22 cellular contexts compared by ENCODE assay signal in the genomic region with DNA sequence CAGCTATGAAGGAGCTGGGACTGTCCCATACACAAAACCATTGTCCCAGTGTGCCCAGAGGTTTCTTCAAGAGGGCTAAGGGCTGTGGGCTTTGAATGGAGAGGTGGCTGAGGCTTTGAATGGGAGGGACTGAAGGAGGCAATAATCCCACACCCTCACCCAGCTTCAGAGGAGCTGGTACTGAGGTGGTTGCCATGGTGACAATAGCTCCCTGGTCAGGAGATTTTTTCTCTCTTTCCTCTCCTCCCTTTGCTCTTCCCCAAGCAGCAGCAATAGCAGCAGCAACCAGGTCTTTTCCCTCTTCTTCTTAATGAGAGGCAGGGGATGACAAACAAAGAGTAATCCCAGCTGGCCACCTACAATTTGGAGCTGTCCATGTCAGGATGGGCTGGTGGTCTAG. TPM values are rescaled to one million over a fixed set of nuclear protein-coding genes. Genes with fewer than 3 reads are reported as not detected.
DNase-seq lines count a peak whose midpoint lies in the region; ATAC-seq and TF ChIP-seq lines count a peak whose summit lies in the region.
"Had no signal": no experiment of that assay in that cellular context is flagged by ENCODE, and none has a peak within 500 bp of the region (broad histone marks: within the 10 kb centered on the region; RNA-seq: fewer than 3 reads in every experiment).

No MANE protein-coding gene starts in this region.

- H3K27me3 ChIP-seq in H7 (ENCODE audit: control insufficient read depth, insufficient read depth, low read length) = peaks cover 93% of the 10 kb centered on the region
- peaks cover 36% of the 10 kb centered on the region for H3K27me3 ChIP-seq in neural cell (ENCODE audit: insufficient read depth, low read depth, low read length)
- H3K27me3 ChIP-seq: body of pancreas, vagina had no signal

- DNase-seq in NCI-H524 (lab: John Stamatoyannopoulos, UW) (peak; percentile 30 to 55), NCI-H524 treated with DMSO at 0.1 percent for 48 hours (lab: John Stamatoyannopoulos, UW) (no peak), H7 (peak; percentile 14), SHP77 (lab: John Stamatoyannopoulos, UW) (no peak)
- DNase-seq in activated CD4-positive, alpha-beta T cell treated with anti-CD3 and anti-CD28 coated beads, Interleukin-2, amount 10 ng/mL, durations not matched to agents 24 days and 14 days = no peak
- DNase-seq: activated CD4-positive, CD25-positive, alpha-beta regulatory T cell; activated naive CD4-positive, alpha-beta T cell; body of pancreas; NCI-H2081 treated with DMSO at 0.1 percent for 48 hours; nephron progenitor cell; SHP77 treated with DMSO at 0.1 percent for 48 hours; stomach had no signal

- no peak for TF ChIP-seq RAD21 in neural cell (conservative IDR thresholded peaks at IDR 0.05)

- no peaks in the 10 kb centered on the region for H3K9me3 Mint-ChIP-seq in activated T-helper 17 cell treated with anti-CD3 and anti-CD28 coated beads, Interleukin-2, amount 50 U/mL, for 72 hours
- no peaks in the 10 kb centered on the region for H3K9me3 Mint-ChIP-seq in activated CD4-positive, alpha-beta T cell treated with anti-CD3 and anti-CD28 coated beads, Interleukin-2, amount 10 ng/mL, durations not matched to agents 24 days and 14 days

- no peaks in the 10 kb centered on the region for H3K36me3 Mint-ChIP-seq in activated T-helper 17 cell treated with anti-CD3 and anti-CD28 coated beads, Interleukin-2, amount 50 U/mL, for 72 hours (ENCODE audit: low read depth)
- no peaks in the 10 kb centered on the region for H3K36me3 Mint-ChIP-seq in activated CD4-positive, alpha-beta T cell treated with anti-CD3 and anti-CD28 coated beads, Interleukin-2, amount 10 ng/mL, durations not matched to agents 24 days and 14 days (ENCODE audit: low read depth)

- no peak for TF ChIP-seq EP300 in neural cell (conservative IDR thresholded peaks at IDR 0.05; ENCODE audit: poor library complexity, severe bottlenecking)

- H3F3A ChIP-seq in neural cell (ENCODE audit: insufficient read depth, low read length, poor library complexity, severe bottlenecking) = no peaks in the 10 kb centered on the region

- H3K4me3 ChIP-seq in H7 (ENCODE audit: insufficient read depth, low read depth, low read length) = no peak overlapping the region
- H3K4me3 ChIP-seq in neural cell (ENCODE audit: low read length) = peak overlapping the region; percentile 90
- H3K4me3 ChIP-seq: body of pancreas, lung, stomach, vagina had no signal

- H4K20me1 ChIP-seq in neural cell (ENCODE audit: insufficient read depth) = no peaks in the 10 kb centered on the region

- intact Hi-C loops in activated CD4-positive, alpha-beta T cell treated with anti-CD3 and anti-CD28 coated beads, Interleukin-2, amount 10 ng/mL, durations not matched to agents 24 days and 14 days (cut with micrococcal nuclease) = loop anchor here (5.0 kb wide), 3 partner anchors 32 to 108 kb away; no protein-coding TSS in a partner anchor

- no peak overlapping the region for H2AFZ ChIP-seq in neural cell (ENCODE audit: low read depth, low read length)

- H3K4me1 Mint-ChIP-seq in activated T-helper 17 cell treated with anti-CD3 and anti-CD28 coated beads, Interleukin-2, amount 50 U/mL, for 72 hours = peaks cover 23% of the 10 kb centered on the region
- peaks cover 24% of the 10 kb centered on the region for H3K4me1 Mint-ChIP-seq in activated CD4-positive, alpha-beta T cell treated with anti-CD3 and anti-CD28 coated beads, Interleukin-2, amount 10 ng/mL, durations not matched to agents 24 days and 14 days

- H3K79me2 ChIP-seq in neural cell (replicated peaks; ENCODE audit: insufficient read depth, low read length) = peaks cover 5% of the 10 kb centered on the region

- H3K27ac ChIP-seq in neural cell (ENCODE audit: low read length) = peak overlapping the region; percentile 84
- H3K27ac ChIP-seq: body of pancreas, stomach, vagina had no signal

- TF ChIP-seq CTCF in neural cell (IDR thresholded peaks at IDR 0.05; ENCODE audit: poor library complexity, severe bottlenecking) = no peak

- H3K4me2 ChIP-seq in neural cell (ENCODE audit: low read length) = peak overlapping the region; percentile 97

- H3K9me3 ChIP-seq in neural cell (ENCODE audit: low read length) = no peaks in the 10 kb centered on the region
- H3K9me3 ChIP-seq: body of pancreas, stomach, vagina had no signal

- ATAC-seq in activated T-helper 17 cell treated with anti-CD3 and anti-CD28 coated beads, Interleukin-2, amount 50 U/mL, for 72 hours (replicated peaks) = no peak
- no peak for ATAC-seq in GM21576 (IDR thresholded peaks at IDR 0.05; ENCODE audit: unreplicated experiment)
- ATAC-seq: body of pancreas, HCT116 had no signal

- H3K36me3 ChIP-seq in H7 (replicated peaks; ENCODE audit: control insufficient read depth, insufficient read depth, low read length) (no peaks in the 10 kb centered on the region), neural cell (ENCODE audit: insufficient read depth, low read length) (no peaks in the 10 kb centered on the region)
- H3K36me3 ChIP-seq: stomach, vagina had no signal

- peaks cover 3% of the 10 kb centered on the region for H3K27me3 Mint-ChIP-seq in activated T-helper 17 cell treated with anti-CD3 and anti-CD28 coated beads, Interleukin-2, amount 50 U/mL, for 72 hours
- H3K27me3 Mint-ChIP-seq in activated CD4-positive, alpha-beta T cell treated with anti-CD3 and anti-CD28 coated beads, Interleukin-2, amount 10 ng/mL, durations not matched to agents 24 days and 14 days = peaks cover 50% of the 10 kb centered on the region

- H3K4me3 Mint-ChIP-seq in activated T-helper 17 cell treated with anti-CD3 and anti-CD28 coated beads, Interleukin-2, amount 50 U/mL, for 72 hours = peak overlapping the region; percentile 83
- H3K4me3 Mint-ChIP-seq in activated CD4-positive, alpha-beta T cell treated with anti-CD3 and anti-CD28 coated beads, Interleukin-2, amount 10 ng/mL, durations not matched to agents 24 days and 14 days = no peak overlapping the region

- peak overlapping the region; percentile 92 for H3K9ac ChIP-seq in neural cell (ENCODE audit: low read length)

- H3K9me2 ChIP-seq in neural cell (ENCODE audit: insufficient read depth, low read length) = no peaks in the 10 kb centered on the region

- no peak overlapping the region for H3K27ac Mint-ChIP-seq in activated T-helper 17 cell treated with anti-CD3 and anti-CD28 coated beads, Interleukin-2, amount 50 U/mL, for 72 hours
- H3K27ac Mint-ChIP-seq in activated CD4-positive, alpha-beta T cell treated with anti-CD3 and anti-CD28 coated beads, Interleukin-2, amount 10 ng/mL, durations not matched to agents 24 days and 14 days = no peak overlapping the region
- H3K27ac Mint-ChIP-seq: nephron progenitor cell had no signal

TF ChIP-seq in neural cell, 6 proteins besides CTCF, POLR2A, EP300 and RAD21 (continues in another document):
- TF ChIP-seq, protein P1, sequence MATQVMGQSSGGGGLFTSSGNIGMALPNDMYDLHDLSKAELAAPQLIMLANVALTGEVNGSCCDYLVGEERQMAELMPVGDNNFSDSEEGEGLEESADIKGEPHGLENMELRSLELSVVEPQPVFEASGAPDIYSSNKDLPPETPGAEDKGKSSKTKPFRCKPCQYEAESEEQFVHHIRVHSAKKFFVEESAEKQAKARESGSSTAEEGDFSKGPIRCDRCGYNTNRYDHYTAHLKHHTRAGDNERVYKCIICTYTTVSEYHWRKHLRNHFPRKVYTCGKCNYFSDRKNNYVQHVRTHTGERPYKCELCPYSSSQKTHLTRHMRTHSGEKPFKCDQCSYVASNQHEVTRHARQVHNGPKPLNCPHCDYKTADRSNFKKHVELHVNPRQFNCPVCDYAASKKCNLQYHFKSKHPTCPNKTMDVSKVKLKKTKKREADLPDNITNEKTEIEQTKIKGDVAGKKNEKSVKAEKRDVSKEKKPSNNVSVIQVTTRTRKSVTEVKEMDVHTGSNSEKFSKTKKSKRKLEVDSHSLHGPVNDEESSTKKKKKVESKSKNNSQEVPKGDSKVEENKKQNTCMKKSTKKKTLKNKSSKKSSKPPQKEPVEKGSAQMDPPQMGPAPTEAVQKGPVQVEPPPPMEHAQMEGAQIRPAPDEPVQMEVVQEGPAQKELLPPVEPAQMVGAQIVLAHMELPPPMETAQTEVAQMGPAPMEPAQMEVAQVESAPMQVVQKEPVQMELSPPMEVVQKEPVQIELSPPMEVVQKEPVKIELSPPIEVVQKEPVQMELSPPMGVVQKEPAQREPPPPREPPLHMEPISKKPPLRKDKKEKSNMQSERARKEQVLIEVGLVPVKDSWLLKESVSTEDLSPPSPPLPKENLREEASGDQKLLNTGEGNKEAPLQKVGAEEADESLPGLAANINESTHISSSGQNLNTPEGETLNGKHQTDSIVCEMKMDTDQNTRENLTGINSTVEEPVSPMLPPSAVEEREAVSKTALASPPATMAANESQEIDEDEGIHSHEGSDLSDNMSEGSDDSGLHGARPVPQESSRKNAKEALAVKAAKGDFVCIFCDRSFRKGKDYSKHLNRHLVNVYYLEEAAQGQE (IDR thresholded peaks at IDR 0.05; ENCODE audit: borderline replicate concordance) = peak; percentile 69
- peak; percentile 37 for TF ChIP-seq POLR2AphosphoS5 (IDR thresholded peaks at IDR 0.05)

RNA-seq across cellular contexts. Expression of a gene that starts 1.6 kb away (rescaled TPM):
- not detected in 2 replicates for total RNA-seq in H7 (2014; rRNA removed; shearing (Covaris generic))
- 1 to 10 TPM in 1 of 2 donors, under 1 TPM in 1; 0.50 to 1.2 TPM for total RNA-seq in activated T-helper 17 cell treated with anti-CD3 and anti-CD28 coated beads, Interleukin-2, amount 50 U/mL, for 72 hours
- 53.2 and 60.0 TPM in 2 replicates for polyA plus RNA-seq in neural cell
- 83.6 and 89.4 TPM in 2 replicates for polyA minus RNA-seq in neural cell
- 0.38 and 0.44 TPM in 2 replicates for total RNA-seq in activated CD4-positive, alpha-beta T cell treated with anti-CD3 and anti-CD28 coated beads, Interleukin-2, amount 10 ng/mL, durations not matched to agents 24 days and 14 days
- total RNA-seq: glomerular endothelial cell had no signal
- polyA plus RNA-seq: AG04450 had no signal

RNA-seq across cellular contexts. Expression of a gene that starts 17.7 kb away (rescaled TPM):
- not detected in 2 replicates for total RNA-seq in H7 (2014; rRNA removed; shearing (Covaris generic))
- total RNA-seq in activated T-helper 17 cell treated with anti-CD3 and anti-CD28 coated beads, Interleukin-2, amount 50 U/mL, for 72 hours = not detected
- polyA plus RNA-seq in neural cell = not detected in 2 replicates
- 1.0 TPM in 1 of 2 replicates, not detected in the other for polyA minus RNA-seq in neural cell
- total RNA-seq in activated CD4-positive, alpha-beta T cell treated with anti-CD3 and anti-CD28 coated beads, Interleukin-2, amount 10 ng/mL, durations not matched to agents 24 days and 14 days = 0.31 and 0.56 TPM in 2 replicates
- total RNA-seq: glomerular endothelial cell; lung; M059J; T-helper 2 cell treated with Interferon-gamma antibody and Interleukin-4, amounts not matched to agents 100 ng/mL and 5 ng/mL, for 36 hours; vagina had no signal
- polyA plus RNA-seq: AG04450, lung had no signal

RNA-seq across cellular contexts. Expression of a gene that starts 49.0 kb away (rescaled TPM):
- total RNA-seq in H7 (2014; rRNA removed; shearing (Covaris generic)) = 62.1 and 63.1 TPM in 2 replicates
- total RNA-seq in activated T-helper 17 cell treated with anti-CD3 and anti-CD28 coated beads, Interleukin-2, amount 50 U/mL, for 72 hours = 10 to 100 TPM; 56.0 to 68.7 TPM
- 54.0 and 55.9 TPM in 2 replicates for polyA plus RNA-seq in neural cell
- polyA minus RNA-seq in neural cell = 29.7 and 32.6 TPM in 2 replicates
- 71.3 and 76.7 TPM in 2 replicates for total RNA-seq in activated CD4-positive, alpha-beta T cell treated with anti-CD3 and anti-CD28 coated beads, Interleukin-2, amount 10 ng/mL, durations not matched to agents 24 days and 14 days

RNA-seq across cellular contexts. Expression of a gene that starts 50.2 kb away (rescaled TPM):
- 0.63 and 0.94 TPM in 2 replicates for total RNA-seq in H7 (2014; rRNA removed; shearing (Covaris generic))
- under 1 TPM in 1 of 2 donors, not detected in 1; 0.40 TPM for total RNA-seq in activated T-helper 17 cell treated with anti-CD3 and anti-CD28 coated beads, Interleukin-2, amount 50 U/mL, for 72 hours
- polyA plus RNA-seq in neural cell = not detected in 2 replicates
- not detected in 2 replicates for polyA minus RNA-seq in neural cell
- not detected in 2 replicates for total RNA-seq in activated CD4-positive, alpha-beta T cell treated with anti-CD3 and anti-CD28 coated beads, Interleukin-2, amount 10 ng/mL, durations not matched to agents 24 days and 14 days

Comparison
In these comparisons a context has a peak if more than half of its experiments do, and no peak if none do; other contexts are left out.
1. DNase-seq: peak in NCI-H524 (2 of 2) and H7 (single experiment); none in NCI-H524 treated with DMSO at 0.1 percent for 48 hours (single experiment), SHP77 (0 of 2) and activated CD4-positive, alpha-beta T cell treated with anti-CD3 and anti-CD28 coated beads, Interleukin-2, amount 10 ng/mL, durations not matched to agents 24 days and 14 days (single experiment).